27 cellular contexts compared by ENCODE assay signal in the genomic region with DNA sequence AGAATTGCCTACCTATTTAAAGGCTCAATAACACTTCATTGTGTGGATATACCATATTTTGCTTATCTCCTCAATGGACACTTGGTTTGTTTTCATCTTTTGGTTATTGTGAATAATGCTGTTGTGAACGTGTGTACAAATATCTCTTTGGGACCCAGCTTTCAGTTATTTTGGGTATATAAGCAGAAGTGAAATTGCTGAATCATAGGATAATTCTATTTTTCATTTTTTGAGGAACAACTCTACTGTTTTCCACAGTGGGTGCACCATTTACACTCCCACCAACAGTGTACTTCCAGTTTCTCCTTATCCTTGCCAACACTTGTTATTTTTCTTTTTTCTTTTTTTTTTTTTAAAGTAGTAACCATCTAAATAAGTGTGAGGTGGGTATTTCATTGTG.
"Had no signal": no experiment of that assay in that cellular context is flagged by ENCODE, and none has a peak within 500 bp of the region (broad histone marks: within the 10 kb centered on the region; RNA-seq: fewer than 3 reads in every experiment).

No MANE protein-coding gene starts in this region.

- H3K27ac ChIP-seq: breast epithelium, right atrium auricular region, suprapubic skin, tibial artery, upper lobe of right lung, VCaP had no signal

- H3K27me3 ChIP-seq: breast epithelium, right atrium auricular region, suprapubic skin, tibial artery, upper lobe of right lung had no signal

- H3K4me3 Mint-ChIP-seq: activated naive CD4-positive, alpha-beta T cell treated with anti-CD3 and anti-CD28 coated beads, Interleukin-2, amount 50 U/mL, for 24 hours; activated naive CD8-positive, alpha-beta T cell treated with anti-CD3 and anti-CD28 coated beads, Interleukin-2, amount 50 U/mL, for 24 hours; activated T-cell treated with anti-CD3 and anti-CD28 coated beads, Interleukin-2, amount 50 U/mL, for 24 hours; activated T-helper 17 cell treated with anti-CD3 and anti-CD28 coated beads, Interleukin-2, amount 50 U/mL, for 72 hours; dendritic cell treated with granulocyte-macrophage colony-stimulating factor and Interleukin-4, amounts not matched to agents 40 ng/mL and 50 ng/mL, for 4 days; endodermal cell; natural killer cell treated with Interleukin-12 subunit alpha and Interleukin-12 subunit beta and Interleukin-15 and Interleukin-18, amount 100 ng/mL, for 72 hours had no signal

- H3K27ac Mint-ChIP-seq: activated naive CD4-positive, alpha-beta T cell treated with anti-CD3 and anti-CD28 coated beads, Interleukin-2, amount 50 U/mL, for 24 hours; activated naive CD8-positive, alpha-beta T cell treated with anti-CD3 and anti-CD28 coated beads, Interleukin-2, amount 50 U/mL, for 24 hours; activated T-cell treated with anti-CD3 and anti-CD28 coated beads, Interleukin-2, amount 50 U/mL, for 24 hours; activated T-helper 17 cell treated with anti-CD3 and anti-CD28 coated beads, Interleukin-2, amount 50 U/mL, for 72 hours; dendritic cell treated with granulocyte-macrophage colony-stimulating factor and Interleukin-4, amounts not matched to agents 40 ng/mL and 50 ng/mL, for 4 days; endodermal cell; natural killer cell treated with Interleukin-12 subunit alpha and Interleukin-12 subunit beta and Interleukin-15 and Interleukin-18, amount 100 ng/mL, for 72 hours had no signal

- H3K4me3 ChIP-seq: breast epithelium, mucosa of descending colon, right atrium auricular region, suprapubic skin, tibial artery, upper lobe of right lung had no signal

- H3K4me1 ChIP-seq: breast epithelium, right atrium auricular region, suprapubic skin, tibial artery, upper lobe of right lung had no signal

- FAIRE-seq: keratinocyte had no signal

- H3K4me1 Mint-ChIP-seq: endodermal cell had no signal

- H3K27me3 Mint-ChIP-seq: activated naive CD4-positive, alpha-beta T cell treated with anti-CD3 and anti-CD28 coated beads, Interleukin-2, amount 50 U/mL, for 24 hours; activated naive CD8-positive, alpha-beta T cell treated with anti-CD3 and anti-CD28 coated beads, Interleukin-2, amount 50 U/mL, for 24 hours; activated T-cell treated with anti-CD3 and anti-CD28 coated beads, Interleukin-2, amount 50 U/mL, for 24 hours; activated T-helper 17 cell treated with anti-CD3 and anti-CD28 coated beads, Interleukin-2, amount 50 U/mL, for 72 hours; dendritic cell treated with granulocyte-macrophage colony-stimulating factor and Interleukin-4, amounts not matched to agents 40 ng/mL and 50 ng/mL, for 4 days; natural killer cell treated with Interleukin-12 subunit alpha and Interleukin-12 subunit beta and Interleukin-15 and Interleukin-18, amount 100 ng/mL, for 72 hours had no signal

- H3K36me3 ChIP-seq: breast epithelium, right atrium auricular region, suprapubic skin, upper lobe of right lung had no signal

- DNase-seq: activated CD4-positive, alpha-beta T cell treated with anti-CD3 and anti-CD28 coated beads for 4 hours; activated CD4-positive, alpha-beta T cell treated with anti-CD3 and anti-CD28 coated beads, Interleukin-2, amount 50 U/mL, for 48 hours; activated CD8-positive, alpha-beta memory T cell treated with anti-CD3 and anti-CD28 coated beads, Interleukin-2, amount 50 U/mL, for 4 hours; activated naive CD8-positive, alpha-beta T cell treated with anti-CD3 and anti-CD28 coated beads, Interleukin-2, amount 50 U/mL, for 24 hours; activated T-cell treated with anti-CD3 and anti-CD28 coated beads, Interleukin-2, amount 50 U/mL, for 24 hours; amygdala; central memory CD4-positive, alpha-beta T cell; endodermal cell; foreskin fibroblast; head of caudate nucleus; hippocampal formation; left cardiac atrium; left ventricle myocardium superior; mucosa of descending colon; stimulated activated CD4-positive, alpha-beta T cell treated with anti-CD3 and anti-CD28 coated beads, Interleukin-15, amount 100 ng/mL, for 24 hours; stimulated activated naive CD4-positive, alpha-beta T cell; tibial artery; upper lobe of right lung had no signal
